In genomic region chr5:149831492-149831891, GRCh38 we compare ENCODE assay signal across 8 cellular contexts.
DNase-seq lines count a peak whose midpoint lies in the region; ATAC-seq and TF ChIP-seq lines count a peak whose summit lies in the region.

No MANE protein-coding gene starts in this region.

- no peak overlapping the region for H3K4me3 Mint-ChIP-seq in WTC11

- ATAC-seq in HG03103 (IDR thresholded peaks at IDR 0.05; ENCODE audit: low read depth, unreplicated experiment) (peak; percentile 52), WTC11 (no peak), gastrocnemius medialis (no peak)

- CTCF ChIA-PET in WTC11 (lab: Charles Lee) = interaction anchor here (0.7 to 17.9 kb wide), 5 partner anchors 9 to 164 kb away, joined by 3 to 298 read pairs (median 5); no protein-coding TSS in a partner anchor

- DNase-seq in activated T-cell treated with anti-CD3 and anti-CD28 coated beads for 24 hours (ENCODE audit: low read depth) (peak; percentile 36), NCI-H1436 (lab: John Stamatoyannopoulos, UW) (no peak), WTC11 (ENCODE audit: low spot score) (no peak), gastrocnemius medialis (no peak)
- DNase-seq in activated T-cell treated with anti-CD3 and anti-CD28 coated beads, Interleukin-2, amount 50 U/mL, for 1 hour = no peak
- DNase-seq in activated T-cell treated with anti-CD3 and anti-CD28 coated beads, Interleukin-2, amount 50 U/mL, for 48 hours = peak; percentile 55 to 66
- DNase-seq in stimulated activated CD8-positive, alpha-beta memory T cell treated with anti-CD3 and anti-CD28 coated beads, Interleukin-4, amount 100 ng/mL, for 24 hours (ENCODE audit: low read depth) = peak; percentile 24

- in situ Hi-C loops in gastrocnemius medialis (cut with MboI; ENCODE audit: low sequenced_read_pairs in 4 of 4) = no loop called here

- peaks cover 0 to 37% of the 10 kb centered on the region in 2 donors for H3K36me3 ChIP-seq in gastrocnemius medialis

- no peaks in the 10 kb centered on the region for H3K27me3 Mint-ChIP-seq in WTC11 (ENCODE audit: low read depth)

- H3K9me3 Mint-ChIP-seq in WTC11 = no peaks in the 10 kb centered on the region

- no peak overlapping the region for H3K4me3 ChIP-seq in gastrocnemius medialis

- H3K4me1 Mint-ChIP-seq in WTC11 = peaks cover 4% of the 10 kb centered on the region; the same call in 1 of the 2 replicates

- H3K9me3 ChIP-seq in gastrocnemius medialis = no peaks in the 10 kb centered on the region

- POLR2A ChIA-PET in WTC11 (lab: Charles Lee) = no interaction called here

- H3K36me3 Mint-ChIP-seq in WTC11 = peaks cover 16% of the 10 kb centered on the region

- no peak for TF ChIP-seq CTCF in WTC11 (IDR thresholded peaks at IDR 0.05)
- TF ChIP-seq CTCF in gastrocnemius medialis (IDR thresholded peaks at IDR 0.05 in 4 of 5, conservative IDR thresholded peaks at IDR 0.05 in 1 of 5) = no peak

- no peak overlapping the region for H3K27ac ChIP-seq in gastrocnemius medialis

- H3K4me1 ChIP-seq in gastrocnemius medialis = peaks cover 12% of the 10 kb centered on the region in 2 donors

- TF ChIP-seq POLR2A in gastrocnemius medialis (IDR thresholded peaks at IDR 0.05) = no peak

- no peaks in the 10 kb centered on the region for H3K27me3 ChIP-seq in gastrocnemius medialis

- no peak overlapping the region for H3K27ac Mint-ChIP-seq in WTC11

- intact Hi-C loops in gastrocnemius medialis (cut with DNase I; ENCODE audit: low total_unique reads) = no loop called here

TF ChIP-seq in WTC11, 78 proteins besides CTCF, POLR2A, EP300 and RAD21 (continues in another document):
- TF ChIP-seq HMGA2 (CRISPR knock-in tag; IDR thresholded peaks at IDR 0.05) = no peak
- no peak for TF ChIP-seq ZNF138 (CRISPR knock-in tag; conservative IDR thresholded peaks at IDR 0.05)
- no peak for TF ChIP-seq ATF2 (CRISPR knock-in tag; IDR thresholded peaks at IDR 0.05; ENCODE audit: borderline replicate concordance, low read depth)
- TF ChIP-seq SOX15 (CRISPR knock-in tag; IDR thresholded peaks at IDR 0.05) = no peak
- no peak for TF ChIP-seq MAX (CRISPR knock-in tag; IDR thresholded peaks at IDR 0.05)
- TF ChIP-seq NFATC4 (CRISPR knock-in tag; IDR thresholded peaks at IDR 0.05) = no peak
- TF ChIP-seq ZNF263 (CRISPR knock-in tag; IDR thresholded peaks at IDR 0.05; ENCODE audit: low read depth) = no peak
- TF ChIP-seq RELA (CRISPR knock-in tag; IDR thresholded peaks at IDR 0.05; ENCODE audit: borderline replicate concordance) = no peak
- no peak for TF ChIP-seq E2F5 (CRISPR knock-in tag; IDR thresholded peaks at IDR 0.05)
- no peak for TF ChIP-seq HMGXB4 (CRISPR knock-in tag; IDR thresholded peaks at IDR 0.05)
- no peak for TF ChIP-seq ZNF396 (CRISPR knock-in tag; IDR thresholded peaks at IDR 0.05; ENCODE audit: borderline replicate concordance)
- no peak for TF ChIP-seq ZNF281 (CRISPR knock-in tag; IDR thresholded peaks at IDR 0.05)
- TF ChIP-seq TEAD4 (CRISPR knock-in tag; IDR thresholded peaks at IDR 0.05) = no peak
- TF ChIP-seq PRDM15 (CRISPR knock-in tag; IDR thresholded peaks at IDR 0.05) = no peak
- TF ChIP-seq NFYB (CRISPR knock-in tag; conservative IDR thresholded peaks at IDR 0.05; ENCODE audit: low read depth) = no peak
- no peak for TF ChIP-seq ZNF121 (CRISPR knock-in tag; IDR thresholded peaks at IDR 0.05)
- TF ChIP-seq ATF3 (CRISPR knock-in tag; conservative IDR thresholded peaks at IDR 0.05) = no peak
- no peak for TF ChIP-seq SMAD4 (CRISPR knock-in tag; IDR thresholded peaks at IDR 0.05)
- no peak for TF ChIP-seq JAZF1 (CRISPR knock-in tag; IDR thresholded peaks at IDR 0.05)

Comparison
In these comparisons a context has a peak if more than half of its experiments do, and no peak if none do; other contexts are left out.
1. DNase-seq: peak in activated T-cell treated with anti-CD3 and anti-CD28 coated beads for 24 hours (single experiment), activated T-cell treated with anti-CD3 and anti-CD28 coated beads, Interleukin-2, amount 50 U/mL, for 48 hours (2 of 2) and stimulated activated CD8-positive, alpha-beta memory T cell treated with anti-CD3 and anti-CD28 coated beads, Interleukin-4, amount 100 ng/mL, for 24 hours (single experiment); none in activated T-cell treated with anti-CD3 and anti-CD28 coated beads, Interleukin-2, amount 50 U/mL, for 1 hour (single experiment), NCI-H1436 (single experiment), WTC11 (single experiment) and gastrocnemius medialis (0 of 2).